ENCODE assay signal across 1 cellular context in genomic region chr10:78471326-78471722, GRCh38.
TF ChIP-seq lines count a peak whose summit lies in the region.

No MANE protein-coding gene starts in this region.

TF ChIP-seq in H1, 55 proteins besides CTCF, POLR2A, EP300 and RAD21 (continued from another document):
- TF ChIP-seq BACH1 (IDR thresholded peaks at IDR 0.05; ENCODE audit: low read length) = no peak
- TF ChIP-seq SIN3A (conservative IDR thresholded peaks at IDR 0.05 in 1 of 2, IDR thresholded peaks at IDR 0.05 in 1 of 2; ENCODE audit: low read depth in 1 of 2, low read length in 2 of 2) = no peak
- no peak for TF ChIP-seq TAF7 (optimal IDR thresholded peaks at IDR 0.05; ENCODE audit: borderline replicate concordance, low read depth, low read length)
- no peak for TF ChIP-seq KDM5A (IDR thresholded peaks at IDR 0.05; ENCODE audit: low read length)
- TF ChIP-seq TCF12 (IDR thresholded peaks at IDR 0.05; ENCODE audit: low read depth, low read length) = no peak
- no peak for TF ChIP-seq CREB1 (IDR thresholded peaks at IDR 0.05)
- no peak for TF ChIP-seq HDAC2 (IDR thresholded peaks at IDR 0.05; ENCODE audit: borderline replicate concordance in 1 of 2, low read depth in 2 of 2, low read length in 2 of 2)
- no peak for TF ChIP-seq MAFK (IDR thresholded peaks at IDR 0.05; ENCODE audit: low read depth, low read length)
- no peak for TF ChIP-seq EZH2 (IDR thresholded peaks at IDR 0.05; ENCODE audit: low read depth, low read length, severe bottlenecking)
- TF ChIP-seq SRF (IDR thresholded peaks at IDR 0.05; ENCODE audit: low read depth, low read length) = no peak
